ENCODE assay signal across 8 cellular contexts in genomic region chr14:30270200-30271161, GRCh38.
DNase-seq lines count a peak whose midpoint lies in the region; ATAC-seq, FAIRE-seq and TF ChIP-seq lines count a peak whose summit lies in the region.

No MANE protein-coding gene starts in this region.

- no peak for TF ChIP-seq POLR2A in right lobe of liver (IDR thresholded peaks at IDR 0.05)

- H3K27ac ChIP-seq in BLaER1 (no peak overlapping the region), right lobe of liver (no peak overlapping the region)

- peak; percentile 69 for FAIRE-seq in GM19239 (lab: Jason Lieb, UNC)

- intact Hi-C loops in right lobe of liver (cut with DNase I), result no loop called here

- H3K9me3 ChIP-seq in BLaER1 (no peaks in the 10 kb centered on the region), right lobe of liver (no peaks in the 10 kb centered on the region)

- H4K20me1 ChIP-seq in BLaER1, result no peaks in the 10 kb centered on the region

- H3K9ac ChIP-seq in BLaER1, result no peak overlapping the region

- H3K4me3 ChIP-seq in BLaER1, result no peak overlapping the region
- H3K4me3 ChIP-seq in right lobe of liver, result no peak overlapping the region

- WGBS in right lobe of liver (ENCODE audit: insufficient coverage, low coverage, low lambda C conversion rate, missing lambda C conversion rate), result 27% methylated on average over 21 of the region's 29 CpGs

- DNase-seq in GM19239 (ENCODE audit: insufficient read length, low spot score), result peak; percentile 46
- peak; percentile 95 for DNase-seq in NCI-H2227 (lab: John Stamatoyannopoulos, UW; ENCODE audit: unreplicated experiment)
- DNase-seq in activated CD4-positive, alpha-beta T cell treated with anti-CD3 and anti-CD28 coated beads for 1 hour, result peak; percentile 23
- DNase-seq in dedifferentiated amniotic fluid mesenchymal stem cell (ENCODE audit: extremely low spot score), result peak; percentile 77
- peak; percentile 82 to 86 (median 85) for DNase-seq in right lobe of liver
- DNase-seq in stimulated activated CD4-positive, alpha-beta T cell treated with anti-CD3 and anti-CD28 coated beads, TNF-alpha, amount 100 ng/mL, for 24 hours (ENCODE audit: low read depth in 3 of 3), result peak; percentile 20 to 68 (median 32)

- peak; percentile 60 to 94 (median 92) for TF ChIP-seq CTCF in right lobe of liver (IDR thresholded peaks at IDR 0.05)

- ATAC-seq in HG03342 (IDR thresholded peaks at IDR 0.05; ENCODE audit: unreplicated experiment), result peak; percentile 100
- peak; percentile 100 for ATAC-seq in right lobe of liver

- H3K4me2 ChIP-seq in BLaER1, result 0 out of 2 replicates have a peak overlapping the region, but pooled peaks have one; percentile 11

- H3K4me1 ChIP-seq in BLaER1 (no peaks in the 10 kb centered on the region), right lobe of liver (peaks cover 0 to 4% (median 0%) of the 10 kb centered on the region in 4 donors)

- H3K27me3 ChIP-seq in BLaER1, result no peaks in the 10 kb centered on the region
- no peaks in the 10 kb centered on the region for H3K27me3 ChIP-seq in right lobe of liver

- H3K36me3 ChIP-seq in BLaER1, result no peaks in the 10 kb centered on the region
- H3K36me3 ChIP-seq in right lobe of liver, result no peaks in the 10 kb centered on the region

Comparison
In these comparisons a context has a peak if more than half of its experiments do, and no peak if none do; other contexts are left out.
1. DNase-seq: peak in every context shown above with its lines; median percentile 95 in NCI-H2227; 85 in right lobe of liver; 77 in dedifferentiated amniotic fluid mesenchymal stem cell; 46 in GM19239; 32 in stimulated activated CD4-positive, alpha-beta T cell treated with anti-CD3 and anti-CD28 coated beads, TNF-alpha, amount 100 ng/mL, for 24 hours; 23 in activated CD4-positive, alpha-beta T cell treated with anti-CD3 and anti-CD28 coated beads for 1 hour.